14 cellular contexts compared by ENCODE assay signal in the genomic region with DNA sequence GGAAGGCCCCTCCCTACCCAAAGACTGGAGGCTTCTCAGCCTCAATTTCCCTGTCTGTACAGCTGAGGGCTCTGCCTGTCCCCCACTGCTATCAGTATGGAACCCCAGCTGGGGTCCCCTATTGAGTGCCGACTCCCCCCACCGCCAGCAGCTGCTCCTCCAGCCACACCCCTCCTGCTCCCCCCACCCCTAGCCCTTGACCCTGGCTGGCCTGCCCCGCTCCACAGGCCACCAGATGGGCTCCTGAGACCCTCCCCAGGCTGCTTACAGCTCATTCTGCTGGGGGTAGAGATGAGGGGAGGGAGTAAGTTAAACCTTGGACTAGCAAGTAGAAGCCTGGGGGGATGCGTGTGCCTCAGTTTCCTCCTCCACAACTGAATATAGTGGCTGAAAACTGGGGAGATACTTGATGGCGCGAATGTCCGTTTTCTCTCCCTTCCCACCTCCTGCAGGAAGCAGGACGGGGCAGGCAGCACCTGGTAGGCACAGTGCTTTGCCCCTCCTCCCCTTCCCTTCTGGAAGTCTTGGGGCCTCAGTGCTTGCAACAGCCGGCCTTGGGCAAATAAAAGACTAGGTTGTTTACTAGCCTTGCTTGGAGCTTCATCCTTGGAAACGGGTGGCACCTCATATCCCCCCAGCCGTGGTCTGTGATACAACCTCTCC. TPM values are rescaled to one million over a fixed set of nuclear protein-coding genes. Genes with fewer than 3 reads are reported as not detected.
DNase-seq lines count a peak whose midpoint lies in the region; ATAC-seq and TF ChIP-seq lines count a peak whose summit lies in the region.
"Had no signal": no experiment of that assay in that cellular context is flagged by ENCODE, and none has a peak within 500 bp of the region (broad histone marks: within the 10 kb centered on the region; RNA-seq: fewer than 3 reads in every experiment).

No MANE protein-coding gene starts in this region.

- DNase-seq in H7 (peak; percentile 65), RWPE1 (ENCODE audit: low spot score) (no peak), endodermal cell (no peak), osteoblast (ENCODE audit: insufficient read length, low spot score, missing footprints) (peak; percentile 58)
- DNase-seq in activated CD4-positive, alpha-beta T cell treated with anti-CD3 and anti-CD28 coated beads, Interleukin-2, amount 50 U/mL, for 48 hours = no peak
- DNase-seq: CD8-positive, alpha-beta memory T cell; NCI-H1694; NCI-H345; SJCRH30; SW 1271 had no signal

- peaks cover 12% of the 10 kb centered on the region for H3K4me1 Mint-ChIP-seq in endodermal cell
- H3K4me1 Mint-ChIP-seq: CD8-positive, alpha-beta memory T cell had no signal

- ATAC-seq in GM18858 (IDR thresholded peaks at IDR 0.05; ENCODE audit: unreplicated experiment) (no peak), HG03521 (IDR thresholded peaks at IDR 0.05; ENCODE audit: unreplicated experiment) (no peak)

- H3K4me1 ChIP-seq in endodermal cell (ENCODE audit: control insufficient read depth, insufficient read depth, low read length) (no peaks in the 10 kb centered on the region), osteoblast (ENCODE audit: insufficient read depth, low read length) (peaks cover 13% of the 10 kb centered on the region)
- H3K4me1 ChIP-seq: BLaER1, SJCRH30 had no signal

- peaks cover 37% of the 10 kb centered on the region for H3K36me3 Mint-ChIP-seq in endodermal cell (ENCODE audit: low read depth)

- H3K4me3 ChIP-seq in H7 (ENCODE audit: insufficient read depth, low read depth, low read length) (no peak overlapping the region), endodermal cell (ENCODE audit: low read length) (no peak overlapping the region), osteoblast (ENCODE audit: insufficient read depth, low read length) (no peak overlapping the region)
- H3K4me3 ChIP-seq: BLaER1, SJCRH30 had no signal

- no peaks in the 10 kb centered on the region for H3K9me3 Mint-ChIP-seq in endodermal cell
- H3K9me3 Mint-ChIP-seq: CD8-positive, alpha-beta memory T cell had no signal

- H3K27ac Mint-ChIP-seq in endodermal cell = no peak overlapping the region

- TF ChIP-seq CTCF in RWPE1 (conservative IDR thresholded peaks at IDR 0.05; ENCODE audit: low read depth) (no peak), endodermal cell (conservative IDR thresholded peaks at IDR 0.05) (no peak), osteoblast (IDR thresholded peaks at IDR 0.05; ENCODE audit: extremely low read depth, low read depth, low read length) (no peak)

- POLR2A ChIA-PET in RWPE1 (lab: Yijun Ruan, JAX; ENCODE audit: low non-redundant PET) = no interaction called here

- WGBS in endodermal cell (ENCODE audit: insufficient coverage in 1 of 2, insufficient read length in 1 of 2), 2 experiments = 72 to 88% methylated on average over 5 to 11 of the region's 11 CpGs

- H3K9me3 ChIP-seq in endodermal cell (ENCODE audit: control insufficient read depth, low read length) = no peaks in the 10 kb centered on the region
- no peaks in the 10 kb centered on the region for H3K9me3 ChIP-seq in osteoblast (ENCODE audit: low read depth, low read length)
- H3K9me3 ChIP-seq: BLaER1, SJCRH30 had no signal

- H2AFZ ChIP-seq in osteoblast (ENCODE audit: low read length) = no peak overlapping the region

- H3K36me3 ChIP-seq in H7 (replicated peaks; ENCODE audit: control insufficient read depth, insufficient read depth, low read length) (peaks cover 3% of the 10 kb centered on the region), endodermal cell (ENCODE audit: control insufficient read depth, insufficient read depth, low read length) (peaks cover 31% of the 10 kb centered on the region), osteoblast (ENCODE audit: insufficient read depth, low read length) (peaks cover 29% of the 10 kb centered on the region)

- H3K9ac ChIP-seq in endodermal cell (ENCODE audit: extremely low read depth, low read length, poor library complexity, severe bottlenecking) = no peak overlapping the region
- H3K9ac ChIP-seq: BLaER1 had no signal

- H3K27me3 Mint-ChIP-seq in endodermal cell (ENCODE audit: insufficient read depth) = peaks cover 90% of the 10 kb centered on the region
- H3K27me3 Mint-ChIP-seq: CD8-positive, alpha-beta memory T cell had no signal

- H3K4me2 ChIP-seq in osteoblast (ENCODE audit: insufficient read depth, low read length) = no peak overlapping the region
- H3K4me2 ChIP-seq: BLaER1 had no signal

- CTCF ChIA-PET in RWPE1 (lab: Yijun Ruan, JAX) = no interaction called here

- peak overlapping the region; percentile 9 for H3K27ac ChIP-seq in RWPE1
- peak overlapping the region; percentile 96 for H3K27ac ChIP-seq in endodermal cell (ENCODE audit: low read depth, low read length)
- no peak overlapping the region for H3K27ac ChIP-seq in osteoblast (ENCODE audit: low read depth, low read length)
- H3K27ac ChIP-seq: BLaER1, HL-60, SJCRH30 had no signal

- H3K27me3 ChIP-seq in H7 (ENCODE audit: control insufficient read depth, insufficient read depth, low read length) = peaks cover 67% of the 10 kb centered on the region
- H3K27me3 ChIP-seq in endodermal cell (ENCODE audit: control insufficient read depth, insufficient read depth, low read length, poor library complexity, severe bottlenecking) = peaks cover 64% of the 10 kb centered on the region
- H3K27me3 ChIP-seq in osteoblast (ENCODE audit: insufficient read depth, low read length) = peaks cover 6% of the 10 kb centered on the region
- H3K27me3 ChIP-seq: BLaER1, SJCRH30 had no signal

- H4K20me1 ChIP-seq in osteoblast (ENCODE audit: insufficient read depth, low read length) = peaks cover 7% of the 10 kb centered on the region

- H3K4me3 Mint-ChIP-seq in endodermal cell = no peak overlapping the region
- H3K4me3 Mint-ChIP-seq: CD8-positive, alpha-beta memory T cell had no signal

- H3K79me2 ChIP-seq in osteoblast (ENCODE audit: insufficient read depth, low read length) = peaks cover under 1% of the 10 kb centered on the region

RNA-seq across cellular contexts. Expression of gene URM1, which starts 19.1 kb away (rescaled TPM):
- total RNA-seq in H7 (2014; rRNA removed; shearing (Covaris generic)) = 74.3 and 99.6 TPM in 2 replicates
- total RNA-seq in endodermal cell (10 to 100 TPM; 51.5 to 60.4 TPM), osteoblast (29.2 and 35.1 TPM in 2 replicates)
- 46.9 TPM for polyA plus RNA-seq in endodermal cell (2013, experiment 1 of 2)
- 45.0 TPM for polyA plus RNA-seq in endodermal cell (2013, experiment 2 of 2)

RNA-seq across cellular contexts. Expression of gene CERCAM, which starts 30.4 kb away (rescaled TPM):
- total RNA-seq in H7 (2014; rRNA removed; shearing (Covaris generic)) = 12.6 and 15.5 TPM in 2 replicates
- 10 to 100 TPM; 18.5 to 26.5 TPM for total RNA-seq in endodermal cell
- polyA plus RNA-seq in endodermal cell (2013, experiment 1 of 2) = 51.5 TPM
- polyA plus RNA-seq in endodermal cell (2013, experiment 2 of 2) = 53.6 TPM
- total RNA-seq in osteoblast = 186 and 195 TPM in 2 replicates

RNA-seq across cellular contexts. Expression of gene SLC27A4, which starts 50.0 kb away (rescaled TPM):
- 26.2 and 39.0 TPM in 2 replicates for total RNA-seq in H7 (2014; rRNA removed; shearing (Covaris generic))
- total RNA-seq in endodermal cell (10 to 100 TPM; 22.4 to 25.0 TPM), osteoblast (21.4 and 23.0 TPM in 2 replicates)
- polyA plus RNA-seq in endodermal cell (2013, experiment 1 of 2) = 23.8 TPM
- 23.5 TPM for polyA plus RNA-seq in endodermal cell (2013, experiment 2 of 2)

Comparison
In these comparisons a context has a peak if more than half of its experiments do, and no peak if none do; other contexts are left out.
1. DNase-seq: peak in H7 (single experiment) and osteoblast (single experiment); none in RWPE1 (single experiment), endodermal cell (single experiment) and activated CD4-positive, alpha-beta T cell treated with anti-CD3 and anti-CD28 coated beads, Interleukin-2, amount 50 U/mL, for 48 hours (0 of 2).